18 cellular contexts compared by ENCODE assay signal in the genomic region with DNA sequence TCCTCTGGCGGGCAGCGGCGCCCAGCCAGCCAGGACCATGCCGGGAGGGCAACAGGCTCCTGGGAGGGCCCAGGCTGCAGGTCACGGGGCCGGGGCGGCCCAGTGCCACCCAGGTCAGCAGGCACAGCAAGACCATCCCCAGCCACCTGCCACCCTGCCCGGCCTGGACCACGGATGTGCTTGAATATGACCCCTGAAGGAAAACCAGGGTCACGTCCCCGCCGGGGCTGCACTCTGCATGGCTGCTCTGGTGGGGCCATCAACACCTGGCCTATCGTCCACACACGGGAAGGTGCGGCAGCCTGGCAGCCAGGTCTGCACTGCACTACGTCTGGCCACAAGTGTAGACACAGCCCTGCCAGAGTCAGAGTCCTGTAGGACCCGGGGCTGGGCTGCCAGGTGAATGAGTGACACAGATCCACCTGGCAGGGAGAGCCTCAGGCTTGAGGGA. TPM values are rescaled to one million over a fixed set of nuclear protein-coding genes. Genes with fewer than 3 reads are reported as not detected.
A peak's percentile ranks its signal among the peaks of the same experiment; 100 is the strongest.
DNase-seq lines count a peak whose midpoint lies in the region; ATAC-seq and TF ChIP-seq lines count a peak whose summit lies in the region.
"Had no signal": no experiment of that assay in that cellular context is flagged by ENCODE, and none has a peak within 500 bp of the region (broad histone marks: within the 10 kb centered on the region; RNA-seq: fewer than 3 reads in every experiment).

No MANE protein-coding gene starts in this region.

- H2BK5ac ChIP-seq in trophoblast cell (ENCODE audit: low read depth, low read length, poor library complexity) = no peak overlapping the region

- no peak overlapping the region for H2BK120ac ChIP-seq in trophoblast cell (ENCODE audit: insufficient read depth, low read length, poor library complexity)

- no peak for TF ChIP-seq EP300 in upper lobe of left lung (IDR thresholded peaks at IDR 0.05)

- DNase-seq in Right ventricle myocardium inferior (ENCODE audit: missing footprints) (peak; percentile 49), right atrium auricular region (ENCODE audit: low spot score) (no peak), coronary artery (ENCODE audit: low spot score) (peak; percentile 73), omental fat pad (ENCODE audit: low spot score) (peak; percentile 18), upper lobe of left lung (peak; percentile 20 to 84), trophoblast cell (no peak), GOT3 (lab: John Stamatoyannopoulos, UW) (no peak)
- DNase-seq: activated CD4-positive, alpha-beta T cell treated with anti-CD3 and anti-CD28 coated beads, Interleukin-2, amount 50 U/mL, for 48 hours; activated naive CD4-positive, alpha-beta T cell treated with Interleukin-2 at 50 U/mL for 16 hours; effector CD8-positive, alpha-beta T cell; kidney glomerular epithelial cell; NCI-H2107; NCI-H524 treated with DMSO at 0.1 percent for 48 hours; stimulated activated naive CD4-positive, alpha-beta T cell treated with Interleukin-2 at 50 U/mL for 16 hours had no signal

- no peak overlapping the region for H3K4me2 ChIP-seq in trophoblast cell (ENCODE audit: low read length)

- no peak overlapping the region for H2AK5ac ChIP-seq in trophoblast cell (ENCODE audit: low read length)

- 93 to 97% methylated on average over 7 to 12 of the region's 17 CpGs for WGBS in upper lobe of left lung, 2 donors
- no CpG with 5 or more reads among the region's 17 CpGs for WGBS in trophoblast cell (ENCODE audit: extremely low coverage, insufficient coverage, insufficient read length)

- no peak overlapping the region for H4K12ac ChIP-seq in trophoblast cell (ENCODE audit: low read depth, low read length)

- no peak overlapping the region for H2AFZ ChIP-seq in trophoblast cell (ENCODE audit: insufficient read depth, low read length, poor library complexity)
- H2AFZ ChIP-seq: parathyroid adenoma had no signal

- no peak overlapping the region for H3K14ac ChIP-seq in trophoblast cell (ENCODE audit: low read length)

- no peak overlapping the region for H3K4ac ChIP-seq in trophoblast cell (ENCODE audit: low read depth, low read length)

- peaks cover 5% of the 10 kb centered on the region for H3K79me2 ChIP-seq in trophoblast cell (ENCODE audit: control insufficient read depth, insufficient read depth, low read length, poor library complexity)

- H3K36me3 ChIP-seq in right atrium auricular region (no peaks in the 10 kb centered on the region), upper lobe of left lung (no peaks in the 10 kb centered on the region), trophoblast cell (ENCODE audit: control insufficient read depth in 1 of 2, insufficient read depth in 2 of 2, low read length in 2 of 2) (peaks cover 3 to 9% of the 10 kb centered on the region in 2 experiments)

- H3K27me3 ChIP-seq in right atrium auricular region (no peaks in the 10 kb centered on the region), upper lobe of left lung (no peaks in the 10 kb centered on the region), trophoblast cell (ENCODE audit: insufficient read depth, low read length) (no peaks in the 10 kb centered on the region)

- peaks cover 10% of the 10 kb centered on the region for H3K79me1 ChIP-seq in trophoblast cell (ENCODE audit: low read length)

- H3K9me3 ChIP-seq in right atrium auricular region (no peaks in the 10 kb centered on the region), upper lobe of left lung (no peaks in the 10 kb centered on the region), trophoblast cell (ENCODE audit: insufficient read depth, low read depth, low read length) (peaks cover 8% of the 10 kb centered on the region)

- H3K9ac ChIP-seq in trophoblast cell (ENCODE audit: low read length) = no peak overlapping the region
- H3K9ac ChIP-seq: parathyroid adenoma had no signal

- H3K4me3 ChIP-seq in right atrium auricular region (no peak overlapping the region), coronary artery (no peak overlapping the region), upper lobe of left lung (no peak overlapping the region), trophoblast cell (ENCODE audit: low read depth, low read length) (no peak overlapping the region)

- TF ChIP-seq CTCF in right atrium auricular region (IDR thresholded peaks at IDR 0.05) (no peak), coronary artery (IDR thresholded peaks at IDR 0.05) (no peak), omental fat pad (IDR thresholded peaks at IDR 0.05) (no peak), upper lobe of left lung (IDR thresholded peaks at IDR 0.05) (no peak)

- intact Hi-C loops in Right ventricle myocardium inferior (cut with DNase I) = no loop called here

- H3K27ac ChIP-seq in right atrium auricular region (no peak overlapping the region), coronary artery (no peak overlapping the region), upper lobe of left lung (no peak overlapping the region), trophoblast cell (ENCODE audit: low read depth, low read length) (no peak overlapping the region)
- H3K27ac ChIP-seq: parathyroid adenoma had no signal

- ATAC-seq in Right ventricle myocardium inferior (no peak), omental fat pad (ENCODE audit: low FRiP score) (no peak), upper lobe of left lung (ENCODE audit: low FRiP score in 2 of 2) (no peak), GM18858 (IDR thresholded peaks at IDR 0.05; ENCODE audit: unreplicated experiment) (no peak)

- no peak overlapping the region for H4K8ac ChIP-seq in trophoblast cell (ENCODE audit: low read depth, low read length)

- H3K4me1 ChIP-seq in right atrium auricular region (peaks cover 0 to 4% of the 10 kb centered on the region in 2 donors), upper lobe of left lung (peaks cover 2 to 8% (median 7%) of the 10 kb centered on the region in 4 donors), trophoblast cell (ENCODE audit: control insufficient read depth in 1 of 2, insufficient read depth in 2 of 2, low read length in 2 of 2) (peaks cover 41 to 65% of the 10 kb centered on the region in 2 experiments)

- no peak for TF ChIP-seq POLR2A in upper lobe of left lung (IDR thresholded peaks at IDR 0.05)

- no peak overlapping the region for H3K23ac ChIP-seq in trophoblast cell (ENCODE audit: low read length)

- H2BK12ac ChIP-seq in trophoblast cell (ENCODE audit: low read length) = no peak overlapping the region

- no peak overlapping the region for H4K91ac ChIP-seq in trophoblast cell (ENCODE audit: low read depth, low read length)

- no peak overlapping the region for H3K18ac ChIP-seq in trophoblast cell (ENCODE audit: low read length)

RNA-seq across cellular contexts. Expression of a gene that starts 6.9 kb away (rescaled TPM):
- 0.73 TPM for total RNA-seq in Right ventricle myocardium inferior
- 1 to 10 TPM in 1 of 2 donors, under 1 TPM in 1; 0.78 to 2.2 TPM for total RNA-seq in right atrium auricular region
- total RNA-seq in omental fat pad = 10 to 100 TPM in 2 of 4 donors, 1 to 10 TPM in 2; 1.3 to 16.5 (median 5.8) TPM
- 10 to 100 TPM in 4 of 6 donors, 1 to 10 TPM in 2; 4.2 to 15.5 (median 10.9) TPM for total RNA-seq in upper lobe of left lung
- polyA plus RNA-seq in trophoblast cell (2013) = 5.1 and 5.7 TPM in 2 replicates
- total RNA-seq: OCI-LY7 had no signal
- polyA plus RNA-seq: IgD-negative memory B cell had no signal

Comparison
In these comparisons a context has a peak if more than half of its experiments do, and no peak if none do; other contexts are left out.
1. DNase-seq: peak in Right ventricle myocardium inferior (single experiment), coronary artery (single experiment), omental fat pad (single experiment) and upper lobe of left lung (2 of 2); none in right atrium auricular region (single experiment), trophoblast cell (0 of 2) and GOT3 (single experiment).